10 cellular contexts compared by ENCODE assay signal in the genomic region with DNA sequence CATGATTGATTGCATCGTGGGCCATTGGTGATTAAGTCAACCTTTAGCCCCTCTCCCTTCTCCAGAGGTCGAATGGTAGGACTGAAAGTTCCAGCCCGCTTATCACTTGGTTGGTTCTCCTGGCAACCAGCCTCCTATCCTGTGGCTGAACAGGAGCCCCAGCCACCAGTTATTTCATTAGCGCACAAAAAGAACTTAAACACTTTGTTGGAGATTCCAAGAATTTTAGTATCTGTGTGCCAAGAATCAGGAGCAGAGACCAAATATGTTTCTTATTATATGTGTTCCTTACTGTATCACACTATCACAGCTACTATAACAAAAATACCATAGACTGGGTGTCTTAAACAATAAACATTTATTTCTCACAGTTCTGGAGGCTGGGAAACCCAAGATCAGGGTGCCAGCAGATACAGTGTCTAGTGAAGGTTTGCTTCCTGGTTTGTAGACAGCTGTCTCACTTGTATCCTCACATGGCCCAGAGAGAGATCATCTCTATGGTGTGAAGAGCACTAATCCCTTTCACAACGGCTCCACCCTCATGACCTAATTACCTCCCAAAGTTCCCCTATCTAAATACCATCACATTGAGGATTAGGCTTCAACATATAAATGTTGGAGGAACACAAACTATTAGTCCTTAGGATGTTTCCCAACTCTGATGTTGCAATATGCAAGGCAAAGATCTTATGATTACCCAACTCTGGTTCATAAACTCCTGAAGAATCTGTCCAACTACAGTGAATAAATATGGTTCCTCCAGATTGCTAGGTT. TPM values are rescaled to one million over a fixed set of nuclear protein-coding genes. Genes with fewer than 3 reads are reported as not detected.
DNase-seq lines count a peak whose midpoint lies in the region; ATAC-seq and TF ChIP-seq lines count a peak whose summit lies in the region.
"Had no signal": no experiment of that assay in that cellular context is flagged by ENCODE, and none has a peak within 500 bp of the region (broad histone marks: within the 10 kb centered on the region; RNA-seq: fewer than 3 reads in every experiment).

No MANE protein-coding gene starts in this region.

- no peak for TF ChIP-seq EP300 in Ishikawa (IDR thresholded peaks at IDR 0.05; ENCODE audit: borderline replicate concordance)

- intact Hi-C loops in left ventricle myocardium inferior (cut with micrococcal nuclease), result no loop called here

- no peak overlapping the region for H3K4me3 ChIP-seq in left ventricle myocardium inferior
- peak overlapping the region in 1 of 5 donors; percentile 28 for H3K4me3 ChIP-seq in subcutaneous abdominal adipose tissue (ENCODE audit: low read depth in 1 of 5, low read length in 5 of 5)

- peak overlapping the region; percentile 39 for H3K27ac ChIP-seq in left ventricle myocardium inferior (replicated peaks)
- H3K27ac ChIP-seq in subcutaneous abdominal adipose tissue (ENCODE audit: low read depth, low read length), result peak overlapping the region; percentile 86

- no peak for TF ChIP-seq RAD21 in Ishikawa (IDR thresholded peaks at IDR 0.05; ENCODE audit: low read depth)

- ATAC-seq in HG03378 (IDR thresholded peaks at IDR 0.05; ENCODE audit: unreplicated experiment), result no peak
- no peak for ATAC-seq in GM21390 (IDR thresholded peaks at IDR 0.05; ENCODE audit: unreplicated experiment)
- ATAC-seq: Panc1 had no signal

- no peaks in the 10 kb centered on the region for H3K9me3 ChIP-seq in left ventricle myocardium inferior (replicated peaks)
- peaks cover 0 to 5% (median 0%) of the 10 kb centered on the region in 5 donors for H3K9me3 ChIP-seq in subcutaneous abdominal adipose tissue (ENCODE audit: control insufficient read depth in 5 of 5, low read length in 5 of 5)

- no peak overlapping the region for H3K4me3 Mint-ChIP-seq in activated naive CD8-positive, alpha-beta T cell

- no peak for DNase-seq in left ventricle myocardium inferior
- DNase-seq in activated effector memory CD4-positive, alpha-beta T cell treated with Interleukin-2 at 50 U/mL for 16 hours, result no peak
- DNase-seq: activated effector memory CD4-positive, alpha-beta T cell treated with anti-CD3 and anti-CD28 coated beads, Interleukin-2, amount 50 U/mL, for 16 hours; stimulated activated CD4-positive, alpha-beta T cell treated with anti-CD3 and anti-CD28 coated beads, Interleukin-4, amount 100 ng/mL, for 4 hours had no signal

- H3K36me3 Mint-ChIP-seq in activated naive CD8-positive, alpha-beta T cell, result peaks cover 20% of the 10 kb centered on the region

- no peaks in the 10 kb centered on the region for H3K27me3 Mint-ChIP-seq in activated naive CD8-positive, alpha-beta T cell

- peak overlapping the region in 1 of 5 donors; percentile 18 for H3K9ac ChIP-seq in subcutaneous abdominal adipose tissue (ENCODE audit: low read length in 5 of 5)

- H3K4me1 ChIP-seq in left ventricle myocardium inferior, result peaks cover 41% of the 10 kb centered on the region
- peaks cover 0 to 49% (median 35%) of the 10 kb centered on the region in 5 donors for H3K4me1 ChIP-seq in subcutaneous abdominal adipose tissue (ENCODE audit: control insufficient read depth in 5 of 5, insufficient read depth in 5 of 5, low read length in 5 of 5)

- no peaks in the 10 kb centered on the region for H3K27me3 ChIP-seq in left ventricle myocardium inferior (ENCODE audit: low read depth)
- no peaks in the 10 kb centered on the region for H3K27me3 ChIP-seq in subcutaneous abdominal adipose tissue (ENCODE audit: control insufficient read depth in 5 of 5, insufficient read depth in 4 of 5, low read length in 5 of 5)

- TF ChIP-seq CTCF in left ventricle myocardium inferior (IDR thresholded peaks at IDR 0.05; ENCODE audit: borderline replicate concordance), result no peak

- peaks cover 51% of the 10 kb centered on the region for H3K4me1 Mint-ChIP-seq in activated naive CD8-positive, alpha-beta T cell (ENCODE audit: low read depth)

- peak overlapping the region; percentile 16 for H3K27ac Mint-ChIP-seq in activated naive CD8-positive, alpha-beta T cell

- H3K9me3 Mint-ChIP-seq in activated naive CD8-positive, alpha-beta T cell (ENCODE audit: low read depth), result no peaks in the 10 kb centered on the region

- H3K36me3 ChIP-seq in left ventricle myocardium inferior, result peaks cover 19% of the 10 kb centered on the region
- H3K36me3 ChIP-seq in subcutaneous abdominal adipose tissue (ENCODE audit: control insufficient read depth in 5 of 5, insufficient read depth in 5 of 5, low read length in 5 of 5), result peaks cover 3 to 17% (median 8%) of the 10 kb centered on the region in 5 donors

TF ChIP-seq in Ishikawa, 13 proteins besides CTCF, POLR2A, EP300 and RAD21:
- TF ChIP-seq ZBTB7A (IDR thresholded peaks at IDR 0.05; ENCODE audit: low read depth), result no peak
- TF ChIP-seq CEBPB (IDR thresholded peaks at IDR 0.05), result peak; percentile 67
TF ChIP-seq in Ishikawa: peak in this region for 1.

RNA-seq across cellular contexts. Expression of gene APH1B, which starts 30.5 kb away (rescaled TPM):
- total RNA-seq in left ventricle myocardium inferior, result 6.2 TPM

RNA-seq across cellular contexts. Expression of gene RAB8B, which starts 57.5 kb away (rescaled TPM):
- 8.1 TPM for total RNA-seq in left ventricle myocardium inferior
